In genomic region chr7:151896486-151896885, GRCh38 we compare ENCODE assay signal across 37 cellular contexts. TPM values are rescaled to one million over a fixed set of nuclear protein-coding genes. Genes with fewer than 3 reads are reported as not detected.
A peak's percentile ranks its signal among the peaks of the same experiment; 100 is the strongest.
DNase-seq lines count a peak whose midpoint lies in the region; ATAC-seq, FAIRE-seq and TF ChIP-seq lines count a peak whose summit lies in the region.
"Had no signal": no experiment of that assay in that cellular context is flagged by ENCODE, and none has a peak within 500 bp of the region (broad histone marks: within the 10 kb centered on the region; RNA-seq: fewer than 3 reads in every experiment).

No MANE protein-coding gene starts in this region.

- no peak for DNase-seq in T-helper 17 cell
- no peak for DNase-seq in HepG2 (ENCODE audit: low spot score)
- DNase-seq in posterior vena cava (ENCODE audit: low spot score), result peak; percentile 64
- no peak for DNase-seq in stimulated activated naive CD4-positive, alpha-beta T cell (lab: John Stamatoyannopoulos, UW)
- no peak for DNase-seq in C1 segment of cervical spinal cord (lab: John Stamatoyannopoulos, UW)
- no peak for DNase-seq in Karpas-422
- no peak for DNase-seq in T-cell
- DNase-seq: activated CD4-positive, alpha-beta T cell treated with anti-CD3 and anti-CD28 coated beads, Interleukin-2, amount 50 U/mL, for 48 hours; activated CD4-positive, CD25-positive, alpha-beta regulatory T cell treated with anti-CD3 and anti-CD28 coated beads, Interleukin-2, amount 50 U/mL, for 72 hours; activated naive CD4-positive, alpha-beta T cell treated with anti-CD3 and anti-CD28 coated beads, Interleukin-2, amount 10 ng/mL, durations not matched to agents 7 days and 5 days; DMS79; effector memory CD8-positive, alpha-beta T cell; KBM-7; MG63; naive B cell; NCI-H1105; NCI-H2227 treated with DMSO at 0.1 percent for 48 hours; ovary; SK-N-SH; stimulated activated CD4-positive, alpha-beta T cell treated with anti-CD3 and anti-CD28 coated beads, Interleukin-1b, Interleukin-23, amount 100 ng/mL, for 48 hours; stimulated activated naive CD8-positive, alpha-beta T cell treated with anti-CD3 and anti-CD28 coated beads, Interleukin-15, Interleukin-2, amounts not matched to agents 100 U/mL and 50 U/mL, for 24 hours; T-helper 2 cell had no signal

- H3K4me1 Mint-ChIP-seq in T-helper 17 cell, result peaks cover 3% of the 10 kb centered on the region
- no peaks in the 10 kb centered on the region for H3K4me1 Mint-ChIP-seq in T-cell
- H3K4me1 Mint-ChIP-seq: activated naive CD4-positive, alpha-beta T cell treated with anti-CD3 and anti-CD28 coated beads, Interleukin-2, amount 10 ng/mL, durations not matched to agents 7 days and 5 days had no signal

- TF ChIP-seq CTCF in HepG2 (CRISPR knock-in tag; IDR thresholded peaks at IDR 0.05), result no peak

- H4K20me1 ChIP-seq in HepG2 (ENCODE audit: insufficient read depth, low read length), result no peaks in the 10 kb centered on the region
- no peaks in the 10 kb centered on the region for H4K20me1 ChIP-seq in Karpas-422 (ENCODE audit: insufficient read depth, low read depth, low read length)

- no peaks in the 10 kb centered on the region for H3K9me3 Mint-ChIP-seq in T-cell
- H3K9me3 Mint-ChIP-seq: activated naive CD4-positive, alpha-beta T cell treated with anti-CD3 and anti-CD28 coated beads, Interleukin-2, amount 10 ng/mL, durations not matched to agents 7 days and 5 days; CD14-positive monocyte; effector memory CD8-positive, alpha-beta T cell; naive B cell had no signal

- BruUV-seq in HepG2 (replicated peaks; lab: Mats Ljungman, UMichigan), result no TSS peak

- 15% methylated on average over 5 of the region's 7 CpGs for WGBS in HepG2 (ENCODE audit: low lambda C conversion rate)

- TF ChIP-seq EP300 in HepG2 (IDR thresholded peaks at IDR 0.05; ENCODE audit: low read depth in 2 of 2, low read length in 2 of 2) (no peak), HepG2 (CRISPR knock-in tag; IDR thresholded peaks at IDR 0.05; ENCODE audit: borderline replicate concordance) (no peak)

- no peak for TF ChIP-seq RAD21 in HepG2 (CRISPR knock-in tag; IDR thresholded peaks at IDR 0.05)

- H3K4me3 Mint-ChIP-seq in T-helper 17 cell, result no peak overlapping the region
- H3K4me3 Mint-ChIP-seq in T-cell, result no peak overlapping the region
- H3K4me3 Mint-ChIP-seq: activated naive CD4-positive, alpha-beta T cell treated with anti-CD3 and anti-CD28 coated beads, Interleukin-2, amount 10 ng/mL, durations not matched to agents 7 days and 5 days; CD14-positive monocyte; effector memory CD8-positive, alpha-beta T cell; naive B cell had no signal

- H3K36me3 ChIP-seq in HepG2 (replicated peaks in 1 of 2; ENCODE audit: control insufficient read depth in 1 of 2, insufficient read depth in 2 of 2, low read length in 2 of 2) (no peaks in the 10 kb centered on the region), Karpas-422 (ENCODE audit: insufficient read depth, low read length) (no peaks in the 10 kb centered on the region)
- H3K36me3 ChIP-seq: adrenal gland, MG63, ovary, right atrium auricular region, thoracic aorta had no signal

- H3K4me1 ChIP-seq in HepG2 (ENCODE audit: insufficient read depth, low read length) (peaks cover 17% of the 10 kb centered on the region; the same call in 1 of the 2 replicates), Karpas-422 (ENCODE audit: low read length) (peaks cover 16% of the 10 kb centered on the region)
- H3K4me1 ChIP-seq: adrenal gland, Caco-2 had no signal

- no peak overlapping the region for H3K9ac ChIP-seq in HepG2 (ENCODE audit: insufficient read depth, low read depth, low read length)
- H3K9ac ChIP-seq in Karpas-422 (ENCODE audit: low read length), result no peak overlapping the region
- H3K9ac ChIP-seq: SK-N-SH had no signal

- no peak for ATAC-seq in T-helper 17 cell
- ATAC-seq in HepG2, result peak; percentile 62
- ATAC-seq in T-cell (replicated peaks in 1 of 4), result no peak
- ATAC-seq: effector memory CD8-positive, alpha-beta T cell; stimulated activated naive CD8-positive, alpha-beta T cell treated with anti-CD3 and anti-CD28 coated beads, Interleukin-15, Interleukin-2, amounts not matched to agents 100 U/mL and 50 U/mL, for 24 hours had no signal

- peaks cover 4% of the 10 kb centered on the region for H3K36me3 Mint-ChIP-seq in T-helper 17 cell (ENCODE audit: low read depth)
- H3K36me3 Mint-ChIP-seq in T-cell, result no peaks in the 10 kb centered on the region
- H3K36me3 Mint-ChIP-seq: activated naive CD4-positive, alpha-beta T cell treated with anti-CD3 and anti-CD28 coated beads, Interleukin-2, amount 10 ng/mL, durations not matched to agents 7 days and 5 days; CD14-positive monocyte; naive B cell had no signal

- H3K27ac Mint-ChIP-seq in T-helper 17 cell (peak overlapping the region; percentile 14), T-cell (no peak overlapping the region)
- H3K27ac Mint-ChIP-seq: activated naive CD4-positive, alpha-beta T cell treated with anti-CD3 and anti-CD28 coated beads, Interleukin-2, amount 10 ng/mL, durations not matched to agents 7 days and 5 days; effector memory CD8-positive, alpha-beta T cell had no signal

- TF ChIP-seq POLR2A in HepG2 (IDR thresholded peaks at IDR 0.05; ENCODE audit: insufficient read depth in 1 of 2, low read depth in 2 of 2, low read length in 2 of 2), result no peak

- intact Hi-C loops in HepG2 (cut with micrococcal nuclease; ENCODE audit: unreplicated experiment), result no loop called here
- intact Hi-C loops in posterior vena cava (cut with DNase I), result no loop called here

- in situ Hi-C loops in HepG2 (cut with HindIII; ENCODE audit: extremely low pct_ligation_motif_present, low pct_unique_long_range_greater_than_20kb), result no loop called here

- H3K9me2 ChIP-seq in Karpas-422 (replicated peaks; ENCODE audit: insufficient read depth, low read length), result no peaks in the 10 kb centered on the region
- H3K9me2 ChIP-seq: SK-N-SH had no signal

- H3K4me2 ChIP-seq in HepG2 (ENCODE audit: low read depth, low read length), result no peak overlapping the region
- H3K4me2 ChIP-seq in Karpas-422 (ENCODE audit: low read depth, low read length, poor library complexity, severe bottlenecking), result no peak overlapping the region
- H3K4me2 ChIP-seq: PC-9, SK-N-SH, smooth muscle cell had no signal

- no peak for FAIRE-seq in HepG2 (lab: Jason Lieb, UNC)
- FAIRE-seq: G401.6, HTR-8/SVneo, islet of Langerhans had no signal

- H3K27me3 ChIP-seq in HepG2 (ENCODE audit: control insufficient read depth in 1 of 2, insufficient read depth in 2 of 2, low read length in 2 of 2) (peaks cover 1 to 42% of the 10 kb centered on the region in 2 experiments; a peak in 3 of 5 replicates), Karpas-422 (ENCODE audit: low read length) (no peaks in the 10 kb centered on the region)
- H3K27me3 ChIP-seq: adrenal gland, ovary, right atrium auricular region had no signal

- CTCF ChIA-PET in HepG2 (lab: Yijun Ruan, JAX; ENCODE audit: low intra/inter-chr PET ratio, low total read pairs) (no interaction called here), T-cell (lab: Charles Lee) (no interaction called here)

- peak overlapping the region; percentile 69 for H3K27ac ChIP-seq in cingulate gyrus (ENCODE audit: low read depth, low read length)
- no peak overlapping the region for H3K27ac ChIP-seq in HepG2 (ENCODE audit: extremely low read length, insufficient read depth, low read length)
- H3K27ac ChIP-seq in Karpas-422 (ENCODE audit: low read length), result no peak overlapping the region
- H3K27ac ChIP-seq: adrenal gland, ovary, PC-9, right atrium auricular region, thoracic aorta had no signal

- H2AFZ ChIP-seq in HepG2 (ENCODE audit: low read length) (no peak overlapping the region), Karpas-422 (ENCODE audit: low read length) (no peak overlapping the region)
- H2AFZ ChIP-seq: PC-9 had no signal

- H3K27me3 Mint-ChIP-seq in T-helper 17 cell, result peaks cover 67% of the 10 kb centered on the region
- H3K27me3 Mint-ChIP-seq in T-cell, result peaks cover 25 to 28% of the 10 kb centered on the region in 2 donors

- no peak overlapping the region for H3K4me3 ChIP-seq in HepG2 (replicated peaks in 1 of 3; ENCODE audit: insufficient read depth in 1 of 3, low read depth in 2 of 3, low read length in 3 of 3)
- H3K4me3 ChIP-seq in Karpas-422 (ENCODE audit: low read length), result no peak overlapping the region
- H3K4me3 ChIP-seq: adrenal gland, MG63, ovary, PC-9, smooth muscle cell, thoracic aorta had no signal

- POLR2A ChIA-PET in HepG2 (lab: Yijun Ruan, JAX) (no interaction called here), T-cell (lab: Charles Lee) (no interaction called here)

- H3K9me3 ChIP-seq in T-helper 17 cell (ENCODE audit: control insufficient read depth, low read length, poor library complexity, severe bottlenecking) (no peaks in the 10 kb centered on the region), HepG2 (ENCODE audit: low read length) (no peaks in the 10 kb centered on the region), Karpas-422 (ENCODE audit: low read length) (no peaks in the 10 kb centered on the region)
- H3K9me3 ChIP-seq: adrenal gland, Caco-2, MG63, ovary, right atrium auricular region, SK-N-SH, thoracic aorta had no signal

- H3K79me2 ChIP-seq in HepG2 (ENCODE audit: insufficient read depth, low read length) (no peaks in the 10 kb centered on the region), Karpas-422 (ENCODE audit: low read length) (no peaks in the 10 kb centered on the region)

RNA-seq across cellular contexts. Expression of gene PRKAG2, which starts 19.6 kb away (rescaled TPM):
- total RNA-seq in T-helper 17 cell (10 to 100 TPM; 41.3 to 51.8 TPM), HepG2 (2016; rRNA removed; fragmentation: Illumina TruSeq; extraction: Trizol) (1.1 and 1.3 TPM in 2 replicates), posterior vena cava (10 to 100 TPM; 91.8 to 94.2 TPM), T-cell (10 to 100 TPM; 43.0 to 59.9 (median 49.3) TPM)
- total RNA-seq in HepG2 (2016; cell fraction: cytosol; rRNA removed; fragmentation: Illumina TruSeq; extraction: Trizol; ENCODE audit: low read depth), result 1.3 and 1.8 TPM in 2 replicates
- total RNA-seq in HepG2 (2016; cell fraction: insoluble cytoplasmic fraction; rRNA removed; fragmentation: Illumina TruSeq; extraction: Trizol), result 1.2 and 1.3 TPM in 2 replicates
- total RNA-seq in HepG2 (2016; cell fraction: membrane; rRNA removed; fragmentation: Illumina TruSeq; extraction: Trizol), result 2.2 and 2.3 TPM in 2 replicates
- 0.78 TPM in 2 replicates for total RNA-seq in HepG2 (2016; cell fraction: nucleus; rRNA removed; fragmentation: Illumina TruSeq; extraction: Trizol)
- 0.85 and 0.90 TPM in 2 replicates for polyA plus RNA-seq in HepG2 (2011; rRNA removed)
- 0.47 and 0.62 TPM in 2 replicates for polyA plus RNA-seq in HepG2 (2011; cell fraction: cytosol; rRNA removed)
- polyA plus RNA-seq in HepG2 (2011; cell fraction: nucleus; rRNA removed), result 0.83 and 1.2 TPM in 2 replicates
- polyA plus RNA-seq in HepG2 (2012), result 0.30 and 0.45 TPM in 2 replicates
- 2.1 and 2.9 TPM in 2 replicates for polyA plus RNA-seq in HepG2 (2016; cell fraction: cytosol; fragmentation: Illumina TruSeq; extraction: Trizol; ENCODE audit: low read depth)
- 1.7 and 2.3 TPM in 2 replicates for polyA plus RNA-seq in HepG2 (2016; cell fraction: insoluble cytoplasmic fraction; fragmentation: Illumina TruSeq; extraction: Trizol; ENCODE audit: low read depth)
- polyA plus RNA-seq in HepG2 (2016; cell fraction: membrane; fragmentation: Illumina TruSeq; extraction: Trizol; ENCODE audit: low read depth), result 3.3 and 3.5 TPM in 2 replicates
- polyA plus RNA-seq in HepG2 (2016; cell fraction: nucleus; fragmentation: Illumina TruSeq; extraction: Trizol; ENCODE audit: insufficient read depth, low read depth), result 2.0 and 3.4 TPM in 2 replicates
- polyA minus RNA-seq in HepG2 (2011; rRNA and poly(A)+ RNA removed; ENCODE audit: low replicate concordance), result 0.20 and 0.87 TPM in 2 replicates
- polyA minus RNA-seq in HepG2 (2011; cell fraction: cytosol; rRNA and poly(A)+ RNA removed), result not detected in 2 replicates
- polyA minus RNA-seq in HepG2 (2011; cell fraction: nucleus; rRNA and poly(A)+ RNA removed), result 0.75 and 0.77 TPM in 2 replicates
- total RNA-seq in Karpas-422 (2014; rRNA removed; shearing (Covaris generic); ENCODE audit: low replicate concordance), result 4.4 and 6.3 TPM in 2 replicates

RNA-seq across cellular contexts. Expression of gene GALNTL5, which starts 59.8 kb away (rescaled TPM):
- total RNA-seq in T-helper 17 cell (not detected), HepG2 (2016; rRNA removed; fragmentation: Illumina TruSeq; extraction: Trizol) (not detected in 2 replicates), posterior vena cava (not detected), T-cell (not detected)
- total RNA-seq in HepG2 (2016; cell fraction: cytosol; rRNA removed; fragmentation: Illumina TruSeq; extraction: Trizol; ENCODE audit: low read depth), result not detected in 2 replicates
- total RNA-seq in HepG2 (2016; cell fraction: insoluble cytoplasmic fraction; rRNA removed; fragmentation: Illumina TruSeq; extraction: Trizol), result not detected in 2 replicates
- not detected in 2 replicates for total RNA-seq in HepG2 (2016; cell fraction: membrane; rRNA removed; fragmentation: Illumina TruSeq; extraction: Trizol)
- total RNA-seq in HepG2 (2016; cell fraction: nucleus; rRNA removed; fragmentation: Illumina TruSeq; extraction: Trizol), result not detected in 2 replicates
- not detected in 2 replicates for polyA plus RNA-seq in HepG2 (2011; rRNA removed)
- polyA plus RNA-seq in HepG2 (2011; cell fraction: cytosol; rRNA removed), result not detected in 2 replicates
- polyA plus RNA-seq in HepG2 (2011; cell fraction: nucleus; rRNA removed), result not detected in 2 replicates
- polyA plus RNA-seq in HepG2 (2012), result not detected in 2 replicates
- polyA plus RNA-seq in HepG2 (2016; cell fraction: cytosol; fragmentation: Illumina TruSeq; extraction: Trizol; ENCODE audit: low read depth), result not detected in 2 replicates
- not detected in 2 replicates for polyA plus RNA-seq in HepG2 (2016; cell fraction: insoluble cytoplasmic fraction; fragmentation: Illumina TruSeq; extraction: Trizol; ENCODE audit: low read depth)
- polyA plus RNA-seq in HepG2 (2016; cell fraction: membrane; fragmentation: Illumina TruSeq; extraction: Trizol; ENCODE audit: low read depth), result not detected in 2 replicates
- polyA plus RNA-seq in HepG2 (2016; cell fraction: nucleus; fragmentation: Illumina TruSeq; extraction: Trizol; ENCODE audit: insufficient read depth, low read depth), result not detected in 2 replicates
- polyA minus RNA-seq in HepG2 (2011; rRNA and poly(A)+ RNA removed; ENCODE audit: low replicate concordance), result not detected in 2 replicates
- polyA minus RNA-seq in HepG2 (2011; cell fraction: cytosol; rRNA and poly(A)+ RNA removed), result not detected in 2 replicates
- polyA minus RNA-seq in HepG2 (2011; cell fraction: nucleus; rRNA and poly(A)+ RNA removed), result not detected in 2 replicates
- not detected in 2 replicates for total RNA-seq in Karpas-422 (2014; rRNA removed; shearing (Covaris generic); ENCODE audit: low replicate concordance)
- total RNA-seq: adrenal gland, Caco-2, fibroblast of villous mesenchyme, liver, ovary, PC-9, right atrium auricular region, smooth muscle cell, thoracic aorta, urinary bladder had no signal
- polyA plus RNA-seq: adrenal gland, CD14-positive monocyte, esophagus, liver, ovary, SK-N-SH, smooth muscle cell, urinary bladder had no signal
